ENCODE assay signal across 22 cellular contexts in genomic region chr20:62045118-62045517, GRCh38. TPM values are rescaled to one million over a fixed set of nuclear protein-coding genes. Genes with fewer than 3 reads are reported as not detected.
DNase-seq lines count a peak whose midpoint lies in the region; ATAC-seq, FAIRE-seq and TF ChIP-seq lines count a peak whose summit lies in the region.
"Had no signal": no experiment of that assay in that cellular context is flagged by ENCODE, and none has a peak within 500 bp of the region (broad histone marks: within the 10 kb centered on the region; RNA-seq: fewer than 3 reads in every experiment).

No MANE protein-coding gene starts in this region.

- H3K4me3 Mint-ChIP-seq in GM23338: no peak overlapping the region
- H3K4me3 Mint-ChIP-seq: B cell; CD4-positive, alpha-beta memory T cell had no signal

- H3K23ac ChIP-seq in trophoblast cell (ENCODE audit: low read length): no peak overlapping the region

- CTCF ChIA-PET in HepG2 (lab: Yijun Ruan, JAX; ENCODE audit: low intra/inter-chr PET ratio, low total read pairs): no interaction called here

- H4K12ac ChIP-seq in trophoblast cell (ENCODE audit: low read depth, low read length): peak overlapping the region; percentile 54

- TF ChIP-seq RAD21 in HepG2 (CRISPR knock-in tag; IDR thresholded peaks at IDR 0.05): no peak

- POLR2A ChIA-PET in HepG2 (lab: Yijun Ruan, JAX): interaction anchor here (2.5 kb wide), 1 partner anchor 21 kb away, joined by 30 read pairs; the partner anchor contains the start of gene TAF4

- no peak for FAIRE-seq in HepG2 (lab: Jason Lieb, UNC)
- FAIRE-seq: A549, GM12891 had no signal

- peaks cover 56% of the 10 kb centered on the region for H3K4me1 Mint-ChIP-seq in GM23338

- peaks cover 100% of the 10 kb centered on the region for H3K79me2 ChIP-seq in GM23338 (replicated peaks; ENCODE audit: insufficient read depth)
- H3K79me2 ChIP-seq in HepG2 (ENCODE audit: insufficient read depth, low read length): peaks cover 93% of the 10 kb centered on the region
- peaks cover 35% of the 10 kb centered on the region for H3K79me2 ChIP-seq in trophoblast cell (ENCODE audit: control insufficient read depth, insufficient read depth, low read length, poor library complexity)

- H3K36me3 ChIP-seq in GM23338 (ENCODE audit: insufficient read depth) (no peaks in the 10 kb centered on the region), HepG2 (replicated peaks in 1 of 2; ENCODE audit: control insufficient read depth in 1 of 2, insufficient read depth in 2 of 2, low read length in 2 of 2) (peaks cover 5 to 6% of the 10 kb centered on the region in 2 experiments; a peak in 3 of 5 replicates), trophoblast cell (ENCODE audit: control insufficient read depth in 1 of 2, insufficient read depth in 2 of 2, low read length in 2 of 2) (peaks cover 10 to 15% of the 10 kb centered on the region in 2 experiments)

- TF ChIP-seq EP300 in HepG2 (IDR thresholded peaks at IDR 0.05; ENCODE audit: low read depth in 2 of 2, low read length in 2 of 2) (no peak), HepG2 (CRISPR knock-in tag; IDR thresholded peaks at IDR 0.05; ENCODE audit: borderline replicate concordance) (no peak)

- no peak overlapping the region for H3K9ac ChIP-seq in HepG2 (ENCODE audit: insufficient read depth, low read depth, low read length)
- no peak overlapping the region for H3K9ac ChIP-seq in trophoblast cell (ENCODE audit: low read length)
- H3K9ac ChIP-seq: KMS-11 had no signal

- H3K9me3 Mint-ChIP-seq in GM23338: no peaks in the 10 kb centered on the region
- H3K9me3 Mint-ChIP-seq: CD4-positive, alpha-beta memory T cell had no signal

- H3K9me2 ChIP-seq in GM23338 (ENCODE audit: insufficient read depth): no peaks in the 10 kb centered on the region

- H3K4me3 ChIP-seq in GM23338 (no peak overlapping the region), HepG2 (replicated peaks in 1 of 3; ENCODE audit: insufficient read depth in 1 of 3, low read depth in 2 of 3, low read length in 3 of 3) (no peak overlapping the region), trophoblast cell (ENCODE audit: low read depth, low read length) (no peak overlapping the region)
- H3K4me3 ChIP-seq: A549, Peyer's patch had no signal

- H3K4me2 ChIP-seq in GM23338 (no peak overlapping the region; the same call in 1 of the 2 replicates), HepG2 (ENCODE audit: low read depth, low read length) (no peak overlapping the region), trophoblast cell (ENCODE audit: low read length) (no peak overlapping the region)
- H3K4me2 ChIP-seq: A549, KMS-11 had no signal

- DNase-seq in GM23338 (ENCODE audit: low spot score): no peak
- no peak for DNase-seq in HepG2 (ENCODE audit: low spot score)
- DNase-seq in trophoblast cell: no peak
- DNase-seq in head of caudate nucleus: no peak
- no peak for DNase-seq in HuH-7 (ENCODE audit: low spot score)
- DNase-seq: CD4-positive, alpha-beta memory T cell; DND-41; IMR-90; NCI-H1105 treated with DMSO at 0.1 percent for 48 hours; NCI-H2029 treated with DMSO at 0.1 percent for 48 hours; NCI-H2171; NCI-H345; NCI-H526; Peyer's patch had no signal

- no peak for TF ChIP-seq CTCF in GM23338 (conservative IDR thresholded peaks at IDR 0.05; ENCODE audit: low read depth in 2 of 2)
- TF ChIP-seq CTCF in VCaP (conservative IDR thresholded peaks at IDR 0.05): no peak
- no peak for TF ChIP-seq CTCF in HepG2 (CRISPR knock-in tag; IDR thresholded peaks at IDR 0.05)

- no peak for TF ChIP-seq POLR2A in HepG2 (IDR thresholded peaks at IDR 0.05; ENCODE audit: insufficient read depth in 1 of 2, low read depth in 2 of 2, low read length in 2 of 2)

- BruUV-seq in HepG2 (replicated peaks; lab: Mats Ljungman, UMichigan): no TSS peak

- H3F3A ChIP-seq in GM23338 (replicated peaks; ENCODE audit: low read depth): no peaks in the 10 kb centered on the region

- peak overlapping the region; percentile 49 for H3K14ac ChIP-seq in trophoblast cell (ENCODE audit: low read length)

- H3K27ac ChIP-seq in GM23338 (ENCODE audit: low read depth) (peak overlapping the region; percentile 32; the same call in 1 of the 2 replicates), VCaP (peak overlapping the region; percentile 12; the same call in 1 of the 2 replicates), HepG2 (ENCODE audit: extremely low read length, insufficient read depth, low read length) (no peak overlapping the region), trophoblast cell (ENCODE audit: low read depth, low read length) (no peak overlapping the region)
- H3K27ac ChIP-seq: A549, HL-60, KMS-11, Peyer's patch had no signal

- H3K27ac Mint-ChIP-seq in GM23338: peak overlapping the region; percentile 82; the same call in 1 of the 2 replicates
- H3K27ac Mint-ChIP-seq: B cell had no signal

- H2AFZ ChIP-seq in GM23338: no peak overlapping the region
- no peak overlapping the region for H2AFZ ChIP-seq in HepG2 (ENCODE audit: low read length)
- no peak overlapping the region for H2AFZ ChIP-seq in trophoblast cell (ENCODE audit: insufficient read depth, low read length, poor library complexity)

- peaks cover 9% of the 10 kb centered on the region for H3K27me3 Mint-ChIP-seq in GM23338 (ENCODE audit: insufficient read depth, low read depth, poor library complexity)
- H3K27me3 Mint-ChIP-seq: B cell; CD4-positive, alpha-beta memory T cell had no signal

- intact Hi-C loops in HepG2 (cut with micrococcal nuclease; ENCODE audit: unreplicated experiment) (no loop called here), head of caudate nucleus (cut with DNase I) (no loop called here)

- H3K18ac ChIP-seq in trophoblast cell (ENCODE audit: low read length): peak overlapping the region; percentile 27

- H3K36me3 Mint-ChIP-seq in GM23338 (ENCODE audit: low read depth): no peaks in the 10 kb centered on the region

- 95% methylated on average over 20 of the region's 20 CpGs for WGBS in HepG2 (ENCODE audit: low lambda C conversion rate)
- no CpG with 5 or more reads among the region's 20 CpGs for WGBS in trophoblast cell (ENCODE audit: extremely low coverage, insufficient coverage, insufficient read length)

- H2BK120ac ChIP-seq in trophoblast cell (ENCODE audit: insufficient read depth, low read length, poor library complexity): no peak overlapping the region

- H4K20me1 ChIP-seq in GM23338 (replicated peaks; ENCODE audit: insufficient read depth): peaks cover 69% of the 10 kb centered on the region
- H4K20me1 ChIP-seq in HepG2 (ENCODE audit: insufficient read depth, low read length): peaks cover 29% of the 10 kb centered on the region

- H3K4ac ChIP-seq in trophoblast cell (ENCODE audit: low read depth, low read length): peak overlapping the region; percentile 82

- H3K79me1 ChIP-seq in trophoblast cell (ENCODE audit: low read length): peaks cover 3% of the 10 kb centered on the region

- no peak overlapping the region for H2AK5ac ChIP-seq in trophoblast cell (ENCODE audit: low read length)

- no peak overlapping the region for H4K91ac ChIP-seq in trophoblast cell (ENCODE audit: low read depth, low read length)

- peak overlapping the region; percentile 19 for H4K8ac ChIP-seq in trophoblast cell (ENCODE audit: low read depth, low read length)

- in situ Hi-C loops in HepG2 (cut with HindIII; ENCODE audit: extremely low pct_ligation_motif_present, low pct_unique_long_range_greater_than_20kb): no loop called here

- H2BK5ac ChIP-seq in trophoblast cell (ENCODE audit: low read depth, low read length, poor library complexity): no peak overlapping the region

- H2BK12ac ChIP-seq in trophoblast cell (ENCODE audit: low read length): no peak overlapping the region

- H3K27me3 ChIP-seq in GM23338 (ENCODE audit: insufficient read depth): no peaks in the 10 kb centered on the region
- H3K27me3 ChIP-seq in HepG2 (ENCODE audit: control insufficient read depth in 1 of 2, insufficient read depth in 2 of 2, low read length in 2 of 2): no peaks in the 10 kb centered on the region
- H3K27me3 ChIP-seq in trophoblast cell (ENCODE audit: insufficient read depth, low read length): no peaks in the 10 kb centered on the region
- H3K27me3 ChIP-seq: Peyer's patch had no signal

- H3K4me1 ChIP-seq in GM23338 (ENCODE audit: insufficient read depth) (peaks cover 26% of the 10 kb centered on the region), HepG2 (ENCODE audit: insufficient read depth, low read length) (peaks cover 35% of the 10 kb centered on the region), trophoblast cell (ENCODE audit: control insufficient read depth in 1 of 2, insufficient read depth in 2 of 2, low read length in 2 of 2) (peaks cover 5 to 8% of the 10 kb centered on the region in 2 experiments)
- H3K4me1 ChIP-seq: Peyer's patch had no signal

- H3K9me3 ChIP-seq in HepG2 (ENCODE audit: low read length) (no peaks in the 10 kb centered on the region), trophoblast cell (ENCODE audit: insufficient read depth, low read depth, low read length) (no peaks in the 10 kb centered on the region)
- H3K9me3 ChIP-seq: A549, Peyer's patch had no signal

- ATAC-seq in GM23338 (peak; percentile 16; the same call in 2 of the 3 replicates), HepG2 (no peak), GM21390 (IDR thresholded peaks at IDR 0.05; ENCODE audit: unreplicated experiment) (no peak), HG03571 (IDR thresholded peaks at IDR 0.05; ENCODE audit: unreplicated experiment) (no peak)
- ATAC-seq: A549 had no signal

RNA-seq across cellular contexts. Expression of gene TAF4, which starts 20.6 kb away (rescaled TPM):
- total RNA-seq in GM23338 (2014; rRNA removed; shearing (Covaris generic)): 33.9 and 60.0 TPM in 2 replicates
- polyA plus RNA-seq in GM23338 (2016; fragmentation: Nextera tagmentation; extraction: Ambion mirVana) (7.2 and 7.8 TPM in 2 replicates), HepG2 (2011; rRNA removed) (5.9 and 6.6 TPM in 2 replicates)
- 12.0 and 12.2 TPM in 2 replicates for total RNA-seq in HepG2 (2016; rRNA removed; fragmentation: Illumina TruSeq; extraction: Trizol)
- total RNA-seq in HepG2 (2016; cell fraction: cytosol; rRNA removed; fragmentation: Illumina TruSeq; extraction: Trizol; ENCODE audit: low read depth): 13.2 and 13.9 TPM in 2 replicates
- 10.5 and 10.7 TPM in 2 replicates for total RNA-seq in HepG2 (2016; cell fraction: insoluble cytoplasmic fraction; rRNA removed; fragmentation: Illumina TruSeq; extraction: Trizol)
- total RNA-seq in HepG2 (2016; cell fraction: membrane; rRNA removed; fragmentation: Illumina TruSeq; extraction: Trizol): 14.0 and 18.0 TPM in 2 replicates
- total RNA-seq in HepG2 (2016; cell fraction: nucleus; rRNA removed; fragmentation: Illumina TruSeq; extraction: Trizol): 14.1 and 16.1 TPM in 2 replicates
- polyA plus RNA-seq in HepG2 (2011; cell fraction: cytosol; rRNA removed): 5.5 and 6.6 TPM in 2 replicates
- polyA plus RNA-seq in HepG2 (2011; cell fraction: nucleus; rRNA removed): 27.0 and 32.1 TPM in 2 replicates
- 18.4 and 21.6 TPM in 2 replicates for polyA plus RNA-seq in HepG2 (2012)
- 2.0 and 2.2 TPM in 2 replicates for polyA plus RNA-seq in HepG2 (2016; cell fraction: cytosol; fragmentation: Illumina TruSeq; extraction: Trizol; ENCODE audit: low read depth)
- polyA plus RNA-seq in HepG2 (2016; cell fraction: insoluble cytoplasmic fraction; fragmentation: Illumina TruSeq; extraction: Trizol; ENCODE audit: low read depth): 19.2 and 31.8 TPM in 2 replicates
- polyA plus RNA-seq in HepG2 (2016; cell fraction: membrane; fragmentation: Illumina TruSeq; extraction: Trizol; ENCODE audit: low read depth): 8.0 and 10.2 TPM in 2 replicates
- polyA plus RNA-seq in HepG2 (2016; cell fraction: nucleus; fragmentation: Illumina TruSeq; extraction: Trizol; ENCODE audit: insufficient read depth, low read depth): 44.2 and 48.9 TPM in 2 replicates
- polyA minus RNA-seq in HepG2 (2011; rRNA and poly(A)+ RNA removed; ENCODE audit: low replicate concordance): 9.9 and 36.8 TPM in 2 replicates
- polyA minus RNA-seq in HepG2 (2011; cell fraction: cytosol; rRNA and poly(A)+ RNA removed): 21.1 and 21.8 TPM in 2 replicates
- 21.1 and 25.4 TPM in 2 replicates for polyA minus RNA-seq in HepG2 (2011; cell fraction: nucleus; rRNA and poly(A)+ RNA removed)
- 49.8 TPM in 2 replicates for polyA plus RNA-seq in trophoblast cell (2013)

Comparison
In these comparisons a context has a peak if more than half of its experiments do, and no peak if none do; other contexts are left out.
1. H3K27ac ChIP-seq: peak in GM23338 (single experiment) and VCaP (single experiment); none in HepG2 (single experiment) and trophoblast cell (single experiment).